In genomic region chr12:89251326-89252237, GRCh38 we compare ENCODE assay signal across 18 cellular contexts.
DNase-seq lines count a peak whose midpoint lies in the region; ATAC-seq, FAIRE-seq and TF ChIP-seq lines count a peak whose summit lies in the region.
"Had no signal": no experiment of that assay in that cellular context is flagged by ENCODE, and none has a peak within 500 bp of the region (broad histone marks: within the 10 kb centered on the region; RNA-seq: fewer than 3 reads in every experiment).

No MANE protein-coding gene starts in this region.

- H3K4me1 ChIP-seq in A549 (no peaks in the 10 kb centered on the region), A673 (ENCODE audit: insufficient read depth, low read length, poor library complexity, severe bottlenecking) (peaks cover 71% of the 10 kb centered on the region)

- H3K27ac ChIP-seq in A549 (no peak overlapping the region), A673 (ENCODE audit: low read depth, low read length, poor library complexity, severe bottlenecking) (peak overlapping the region; percentile 61)
- H3K27ac ChIP-seq: GM23248 had no signal

- no peak overlapping the region for H3K4me3 ChIP-seq in A549
- no peak overlapping the region for H3K4me3 ChIP-seq in A673 (ENCODE audit: low read depth, low read length, poor library complexity, severe bottlenecking)
- H3K4me3 ChIP-seq: GM23248, lung, skin epidermis had no signal

- H3K27me3 Mint-ChIP-seq in activated T-helper 1 cell treated with anti-CD3 and anti-CD28 coated beads, Interleukin-12 subunit alpha, Interleukin-12 subunit beta, Interleukin-2, Interleukin-4 antibody, amounts not matched to agents 30 ng/mL and 10 ng/mL and 1 ng/mL, durations not matched to agents 14 hours and 24 hours and 36 hours (ENCODE audit: insufficient read depth), result no peaks in the 10 kb centered on the region
- no peaks in the 10 kb centered on the region for H3K27me3 Mint-ChIP-seq in mesothelial cell of epicardium (ENCODE audit: low read depth)
- peaks cover 5 to 6% of the 10 kb centered on the region in 2 donors for H3K27me3 Mint-ChIP-seq in stimulated activated naive B cell treated with anti-CD40 and anti-IgM and Interleukin-4, amounts not matched to agents 10 μg/mL and 1 μg/mL and 100 μg/mL, for 72 hours
- H3K27me3 Mint-ChIP-seq: activated naive CD4-positive, alpha-beta T cell treated with anti-CD3 and anti-CD28 coated beads, Interleukin-2, amount 10 ng/mL, durations not matched to agents 7 days and 5 days had no signal

- H3K4me1 Mint-ChIP-seq in activated T-helper 1 cell treated with anti-CD3 and anti-CD28 coated beads, Interleukin-12 subunit alpha, Interleukin-12 subunit beta, Interleukin-2, Interleukin-4 antibody, amounts not matched to agents 30 ng/mL and 10 ng/mL and 1 ng/mL, durations not matched to agents 14 hours and 24 hours and 36 hours (ENCODE audit: low read depth), result peaks cover 41% of the 10 kb centered on the region
- H3K4me1 Mint-ChIP-seq in mesothelial cell of epicardium, result peaks cover 57% of the 10 kb centered on the region
- no peaks in the 10 kb centered on the region for H3K4me1 Mint-ChIP-seq in stimulated activated naive B cell treated with anti-CD40 and anti-IgM and Interleukin-4, amounts not matched to agents 10 μg/mL and 1 μg/mL and 100 μg/mL, for 72 hours

- TF ChIP-seq CTCF in A549 (IDR thresholded peaks at IDR 0.05) (no peak), A673 (conservative IDR thresholded peaks at IDR 0.05; ENCODE audit: low read depth, low read length) (no peak), mesothelial cell of epicardium (IDR thresholded peaks at IDR 0.05; ENCODE audit: unreplicated experiment) (no peak), GM10266 (IDR thresholded peaks at IDR 0.05; ENCODE audit: control insufficient read depth, insufficient read depth, low read depth, missing control alignments) (no peak)

- ATAC-seq in A549, result no peak
- no peak for ATAC-seq in stimulated activated naive B cell treated with anti-CD40 and anti-IgM and Interleukin-4, amounts not matched to agents 10 μg/mL and 1 μg/mL and 100 μg/mL, for 72 hours (replicated peaks)

- H3K27me3 ChIP-seq in A673 (replicated peaks; ENCODE audit: insufficient read depth, low read depth, low read length, poor library complexity), result no peaks in the 10 kb centered on the region

- peaks cover 14% of the 10 kb centered on the region for H3K36me3 Mint-ChIP-seq in activated T-helper 1 cell treated with anti-CD3 and anti-CD28 coated beads, Interleukin-12 subunit alpha, Interleukin-12 subunit beta, Interleukin-2, Interleukin-4 antibody, amounts not matched to agents 30 ng/mL and 10 ng/mL and 1 ng/mL, durations not matched to agents 14 hours and 24 hours and 36 hours (ENCODE audit: low read depth)
- H3K36me3 Mint-ChIP-seq in mesothelial cell of epicardium, result no peaks in the 10 kb centered on the region
- H3K36me3 Mint-ChIP-seq in stimulated activated naive B cell treated with anti-CD40 and anti-IgM and Interleukin-4, amounts not matched to agents 10 μg/mL and 1 μg/mL and 100 μg/mL, for 72 hours, result no peaks in the 10 kb centered on the region

- TF ChIP-seq EP300 in A549 (IDR thresholded peaks at IDR 0.05), result no peak

- intact Hi-C loops in A673 (cut with micrococcal nuclease; ENCODE audit: unreplicated experiment), result no loop called here
- intact Hi-C loops in activated T-helper 1 cell treated with anti-CD3 and anti-CD28 coated beads, Interleukin-12 subunit alpha, Interleukin-12 subunit beta, Interleukin-2, Interleukin-4 antibody, amounts not matched to agents 30 ng/mL and 10 ng/mL and 1 ng/mL, durations not matched to agents 14 hours and 24 hours and 36 hours (cut with micrococcal nuclease), result loop anchor here (1.0 to 5.0 kb wide), 2 partner anchors 7 to 276 kb away; partner anchors contain the start of gene POC1B
- intact Hi-C loops in posterior vena cava (cut with DNase I), result no loop called here

- BruUV-seq in A673 (replicated peaks; lab: Mats Ljungman, UMichigan), result no TSS peak

- no peak overlapping the region for H3K4me2 ChIP-seq in A549

- FAIRE-seq in A549 (lab: Jason Lieb, UNC), result no peak
- FAIRE-seq: bronchial epithelial cell had no signal

- no peak for TF ChIP-seq POLR2A in A549 (IDR thresholded peaks at IDR 0.05; ENCODE audit: low read length)

- peaks cover 25% of the 10 kb centered on the region for H3K9me3 Mint-ChIP-seq in activated T-helper 1 cell treated with anti-CD3 and anti-CD28 coated beads, Interleukin-12 subunit alpha, Interleukin-12 subunit beta, Interleukin-2, Interleukin-4 antibody, amounts not matched to agents 30 ng/mL and 10 ng/mL and 1 ng/mL, durations not matched to agents 14 hours and 24 hours and 36 hours
- H3K9me3 Mint-ChIP-seq in mesothelial cell of epicardium, result peaks cover 3% of the 10 kb centered on the region
- H3K9me3 Mint-ChIP-seq in stimulated activated naive B cell treated with anti-CD40 and anti-IgM and Interleukin-4, amounts not matched to agents 10 μg/mL and 1 μg/mL and 100 μg/mL, for 72 hours, result peaks cover 0 to 3% of the 10 kb centered on the region in 2 donors

- POLR2A ChIA-PET in A549 (lab: Yijun Ruan, JAX) (no interaction called here), A673 (lab: Charles Lee; ENCODE audit: low non-redundant PET) (no interaction called here)

- CTCF ChIA-PET in A549 (lab: Yijun Ruan, JAX), result no interaction called here
- CTCF ChIA-PET in A673 (lab: Charles Lee), result no interaction called here

- H3K4me3 Mint-ChIP-seq in activated T-helper 1 cell treated with anti-CD3 and anti-CD28 coated beads, Interleukin-12 subunit alpha, Interleukin-12 subunit beta, Interleukin-2, Interleukin-4 antibody, amounts not matched to agents 30 ng/mL and 10 ng/mL and 1 ng/mL, durations not matched to agents 14 hours and 24 hours and 36 hours, result peak overlapping the region; percentile 34
- no peak overlapping the region for H3K4me3 Mint-ChIP-seq in mesothelial cell of epicardium
- H3K4me3 Mint-ChIP-seq in stimulated activated naive B cell treated with anti-CD40 and anti-IgM and Interleukin-4, amounts not matched to agents 10 μg/mL and 1 μg/mL and 100 μg/mL, for 72 hours, result no peak overlapping the region
- H3K4me3 Mint-ChIP-seq: activated naive CD4-positive, alpha-beta T cell treated with anti-CD3 and anti-CD28 coated beads, Interleukin-2, amount 10 ng/mL, durations not matched to agents 7 days and 5 days; CD14-positive monocyte had no signal

- WGBS in A549 (ENCODE audit: missing lambda C conversion rate), result 78% methylated on average over 6 of the region's 6 CpGs

- peak overlapping the region; percentile 76 for H3K27ac Mint-ChIP-seq in activated T-helper 1 cell treated with anti-CD3 and anti-CD28 coated beads, Interleukin-12 subunit alpha, Interleukin-12 subunit beta, Interleukin-2, Interleukin-4 antibody, amounts not matched to agents 30 ng/mL and 10 ng/mL and 1 ng/mL, durations not matched to agents 14 hours and 24 hours and 36 hours
- peak overlapping the region; percentile 11 for H3K27ac Mint-ChIP-seq in mesothelial cell of epicardium
- no peak overlapping the region for H3K27ac Mint-ChIP-seq in stimulated activated naive B cell treated with anti-CD40 and anti-IgM and Interleukin-4, amounts not matched to agents 10 μg/mL and 1 μg/mL and 100 μg/mL, for 72 hours
- H3K27ac Mint-ChIP-seq: activated naive CD4-positive, alpha-beta T cell treated with anti-CD3 and anti-CD28 coated beads, Interleukin-2, amount 10 ng/mL, durations not matched to agents 7 days and 5 days had no signal

- DNase-seq in A549 (ENCODE audit: low read depth in 1 of 2, low spot score in 1 of 2) (no peak), A673 (ENCODE audit: low spot score) (no peak), mesothelial cell of epicardium (ENCODE audit: low spot score in 2 of 2, unreplicated experiment in 2 of 2) (no peak), posterior vena cava (ENCODE audit: low spot score) (no peak), GM10266 (ENCODE audit: extremely low spot score) (no peak)
- DNase-seq in activated T-helper 1 cell treated with anti-CD3 and anti-CD28 coated beads, Interleukin-12 subunit alpha, Interleukin-12 subunit beta, Interleukin-2, Interleukin-4 antibody, amounts not matched to agents 30 ng/mL and 10 ng/mL and 1 ng/mL, durations not matched to agents 14 hours and 24 hours and 36 hours (ENCODE audit: low spot score), result no peak
- DNase-seq in stimulated activated naive B cell treated with anti-CD40 and anti-IgM and Interleukin-4, amounts not matched to agents 10 μg/mL and 1 μg/mL and 100 μg/mL, for 72 hours, result no peak
- DNase-seq: activated naive CD4-positive, alpha-beta T cell treated with anti-CD3 and anti-CD28 coated beads, Interleukin-2, amount 10 ng/mL, durations not matched to agents 7 days and 5 days; effector memory CD4-positive, alpha-beta T cell; NCI-H1092; NCI-H2171; nucleus accumbens; substantia nigra had no signal

- H3K9me3 ChIP-seq in A549 (no peaks in the 10 kb centered on the region), A673 (ENCODE audit: low read depth, low read length, poor library complexity, severe bottlenecking) (no peaks in the 10 kb centered on the region)

- no peaks in the 10 kb centered on the region for H3K36me3 ChIP-seq in A673 (ENCODE audit: insufficient read depth, low read length, poor library complexity, severe bottlenecking)

- no peak for TF ChIP-seq RAD21 in A549 (conservative IDR thresholded peaks at IDR 0.05 in 1 of 2, IDR thresholded peaks at IDR 0.05 in 1 of 2)

TF ChIP-seq in A549, 52 proteins besides CTCF, POLR2A, EP300 and RAD21:
- TF ChIP-seq MAFK (IDR thresholded peaks at IDR 0.05; ENCODE audit: partially characterized antibody), result peak; percentile 2
- TF ChIP-seq RNF2 (IDR thresholded peaks at IDR 0.05; ENCODE audit: borderline replicate concordance, low read depth), result no peak
- no peak for TF ChIP-seq GATA3 (IDR thresholded peaks at IDR 0.05; ENCODE audit: borderline replicate concordance)
